In the genomic region with DNA sequence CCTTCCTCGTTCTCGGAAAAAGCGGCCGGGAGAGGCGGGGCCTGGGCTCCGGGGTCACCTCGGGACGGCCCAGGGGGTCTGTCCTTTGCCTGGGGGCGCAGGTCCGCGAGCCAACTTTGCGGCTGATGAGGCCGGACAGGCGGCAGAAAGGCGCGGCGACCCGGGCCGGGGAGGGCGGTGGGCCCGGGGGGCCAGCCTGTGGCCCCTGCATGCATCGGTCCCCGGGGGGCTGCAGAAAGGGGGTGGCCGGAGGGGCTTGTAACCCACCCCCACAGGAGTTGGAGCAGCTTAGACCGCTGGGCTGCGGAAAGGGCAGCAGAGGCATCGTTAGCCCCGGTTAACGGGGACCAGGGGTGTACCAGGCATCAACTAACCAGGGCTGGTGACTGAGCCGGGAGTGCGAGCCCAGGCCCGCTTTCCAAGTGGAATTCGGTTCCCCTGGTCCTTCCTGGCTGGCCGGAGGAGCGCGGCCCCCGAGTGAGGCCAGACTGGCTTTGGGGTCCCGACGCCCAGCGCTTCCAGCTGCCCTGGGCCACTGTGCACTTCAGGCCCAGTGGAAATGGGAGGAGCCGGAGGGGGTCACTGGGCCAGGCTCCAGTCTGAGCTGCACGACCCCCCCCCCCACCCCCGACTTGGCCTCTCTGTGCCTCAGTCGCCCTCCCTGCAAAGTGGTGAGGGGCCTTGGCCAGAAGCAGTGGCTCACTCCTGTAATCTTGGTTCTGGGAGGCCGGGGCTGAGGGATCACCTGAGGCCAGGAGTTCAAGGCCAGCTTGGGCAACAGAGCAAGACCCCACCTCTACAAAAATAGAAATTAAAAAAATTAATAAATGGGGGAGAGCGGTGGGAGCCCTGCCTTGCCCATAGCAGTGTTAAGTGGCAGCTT, we compare ENCODE assay signal across 10 cellular contexts. TPM values are rescaled to one million over a fixed set of nuclear protein-coding genes. Genes with fewer than 3 reads are reported as not detected.
DNase-seq lines count a peak whose midpoint lies in the region; ATAC-seq, FAIRE-seq and TF ChIP-seq lines count a peak whose summit lies in the region.
"Had no signal": no experiment of that assay in that cellular context is flagged by ENCODE, and none has a peak within 500 bp of the region (broad histone marks: within the 10 kb centered on the region; RNA-seq: fewer than 3 reads in every experiment).

No MANE protein-coding gene starts in this region.

- no peak for TF ChIP-seq POLR2A in GM12891 (IDR thresholded peaks at IDR 0.05; ENCODE audit: low read depth, low read length)

- POLR2A ChIA-PET in AG04450 (lab: Yijun Ruan, JAX), result no interaction called here

- H3K27ac ChIP-seq in AG04450 (ENCODE audit: low read depth, low read length), result no peak overlapping the region

- H3K27me3 Mint-ChIP-seq in nephron progenitor cell (ENCODE audit: low read depth, poor library complexity), result peaks cover 26% of the 10 kb centered on the region
- H3K27me3 Mint-ChIP-seq in stimulated activated naive B cell treated with anti-CD40 and anti-IgM and Interleukin-4, amounts not matched to agents 10 μg/mL and 1 μg/mL and 100 μg/mL, for 72 hours, result peaks cover 23 to 34% of the 10 kb centered on the region in 2 donors

- no peak for TF ChIP-seq CTCF in AG04450 (IDR thresholded peaks at IDR 0.05; ENCODE audit: low read depth, low read length)
- no peak for TF ChIP-seq CTCF in epithelial cell of esophagus (IDR thresholded peaks at IDR 0.05; ENCODE audit: insufficient read depth, low read depth, low read length, missing control alignments)
- TF ChIP-seq CTCF in nephron progenitor cell (IDR thresholded peaks at IDR 0.05), result no peak

- H3K4me1 Mint-ChIP-seq in nephron progenitor cell, result peaks cover 4% of the 10 kb centered on the region
- peaks cover 0 to 2% of the 10 kb centered on the region in 2 donors for H3K4me1 Mint-ChIP-seq in stimulated activated naive B cell treated with anti-CD40 and anti-IgM and Interleukin-4, amounts not matched to agents 10 μg/mL and 1 μg/mL and 100 μg/mL, for 72 hours

- DNase-seq in AG04450 (ENCODE audit: low read depth, low spot score) (no peak), epithelial cell of esophagus (ENCODE audit: low read depth) (peak; percentile 27), nephron progenitor cell (peak; percentile 59), GM12891 (ENCODE audit: insufficient read length, low spot score) (no peak), NOMO-1 treated with dmso at 0.1 percent for 144 hours (lab: John Stamatoyannopoulos, UW; ENCODE audit: unreplicated experiment) (no peak)
- DNase-seq in activated naive CD4-positive, alpha-beta T cell treated with Interleukin-2 at 50 U/mL for 16 hours, result no peak
- no peak for DNase-seq in stimulated activated naive B cell treated with anti-CD40 and anti-IgM and Interleukin-4, amounts not matched to agents 10 μg/mL and 1 μg/mL and 100 μg/mL, for 72 hours
- DNase-seq: activated T-cell treated with anti-CD3 and anti-CD28 coated beads, Interleukin-2, amount 50 U/mL, for 4 hours; GF-D8 had no signal

- H3K27me3 ChIP-seq in AG04450 (ENCODE audit: control insufficient read depth, insufficient read depth, low read length), result no peaks in the 10 kb centered on the region

- no peak for TF ChIP-seq EP300 in Ishikawa (IDR thresholded peaks at IDR 0.05; ENCODE audit: borderline replicate concordance)

- H3K4me3 ChIP-seq in AG04450 (ENCODE audit: low read depth, low read length) (peak overlapping the region; percentile 50), epithelial cell of esophagus (ENCODE audit: low read length) (peak overlapping the region; percentile 20)

- no peak for FAIRE-seq in GM12891 (lab: Jason Lieb, UNC)

- peaks cover 3% of the 10 kb centered on the region for H3K36me3 Mint-ChIP-seq in nephron progenitor cell (ENCODE audit: low read depth)
- no peaks in the 10 kb centered on the region for H3K36me3 Mint-ChIP-seq in stimulated activated naive B cell treated with anti-CD40 and anti-IgM and Interleukin-4, amounts not matched to agents 10 μg/mL and 1 μg/mL and 100 μg/mL, for 72 hours

- no peaks in the 10 kb centered on the region; the same call in 1 of the 2 replicates for H3K9me3 ChIP-seq in AG04450 (ENCODE audit: control insufficient read depth, insufficient read depth, low read length)

- peak overlapping the region; percentile 60 for H3K4me3 Mint-ChIP-seq in nephron progenitor cell
- H3K4me3 Mint-ChIP-seq in stimulated activated naive B cell treated with anti-CD40 and anti-IgM and Interleukin-4, amounts not matched to agents 10 μg/mL and 1 μg/mL and 100 μg/mL, for 72 hours, result peak overlapping the region in 1 of 2 donors; percentile 19
- H3K4me3 Mint-ChIP-seq: activated T-cell treated with anti-CD3 and anti-CD28 coated beads, Interleukin-2, amount 50 U/mL, for 4 hours had no signal

- CTCF ChIA-PET in AG04450 (lab: Charles Lee), result no interaction called here

- ATAC-seq in stimulated activated naive B cell treated with anti-CD40 and anti-IgM and Interleukin-4, amounts not matched to agents 10 μg/mL and 1 μg/mL and 100 μg/mL, for 72 hours (replicated peaks), result no peak

- no peaks in the 10 kb centered on the region for H3K9me3 Mint-ChIP-seq in nephron progenitor cell
- no peaks in the 10 kb centered on the region for H3K9me3 Mint-ChIP-seq in stimulated activated naive B cell treated with anti-CD40 and anti-IgM and Interleukin-4, amounts not matched to agents 10 μg/mL and 1 μg/mL and 100 μg/mL, for 72 hours
- H3K9me3 Mint-ChIP-seq: activated T-cell treated with anti-CD3 and anti-CD28 coated beads, Interleukin-2, amount 50 U/mL, for 4 hours had no signal

- H3K27ac Mint-ChIP-seq in nephron progenitor cell, result no peak overlapping the region
- no peak overlapping the region for H3K27ac Mint-ChIP-seq in stimulated activated naive B cell treated with anti-CD40 and anti-IgM and Interleukin-4, amounts not matched to agents 10 μg/mL and 1 μg/mL and 100 μg/mL, for 72 hours

- TF ChIP-seq RAD21 in Ishikawa (IDR thresholded peaks at IDR 0.05; ENCODE audit: low read depth), result no peak

TF ChIP-seq in Ishikawa, 13 proteins besides CTCF, POLR2A, EP300 and RAD21:
- TF ChIP-seq YY1 (IDR thresholded peaks at IDR 0.05; ENCODE audit: low read depth) (no peak), ZBTB7A (IDR thresholded peaks at IDR 0.05; ENCODE audit: low read depth) (peak; percentile 65; the same call in 1 of the 2 replicates)

TF ChIP-seq in GM12891, 5 proteins besides CTCF, POLR2A, EP300 and RAD21:
- no peak for TF ChIP-seq POLR2AphosphoS5 (IDR thresholded peaks at IDR 0.05; ENCODE audit: low read depth, low read length)
- TF ChIP-seq SPI1 (IDR thresholded peaks at IDR 0.05; ENCODE audit: low read depth, low read length), result no peak
- no peak for TF ChIP-seq POU2F2 (IDR thresholded peaks at IDR 0.05; ENCODE audit: low read depth, low read length)
- TF ChIP-seq PAX5 (IDR thresholded peaks at IDR 0.05; ENCODE audit: insufficient read depth, low read length, severe bottlenecking), result no peak
- no peak for TF ChIP-seq TAF1 (IDR thresholded peaks at IDR 0.05; ENCODE audit: low read depth, low read length)

RNA-seq across cellular contexts. Expression of a gene that starts 0.9 kb away (rescaled TPM):
- 4.5 and 5.8 TPM in 2 replicates for polyA plus RNA-seq in AG04450 (2011; rRNA removed)
- polyA minus RNA-seq in AG04450 (2011; rRNA and poly(A)+ RNA removed), result 8.4 and 14.8 TPM in 2 replicates
- polyA plus RNA-seq in GM12891 (2012; ENCODE audit: low read depth, missing spikeins), result 1.6 TPM

Comparison
In these comparisons a context has a peak if more than half of its experiments do, and no peak if none do; other contexts are left out.
1. DNase-seq: peak in epithelial cell of esophagus (single experiment) and nephron progenitor cell (single experiment); none in AG04450 (single experiment), activated naive CD4-positive, alpha-beta T cell treated with Interleukin-2 at 50 U/mL for 16 hours (single experiment), stimulated activated naive B cell treated with anti-CD40 and anti-IgM and Interleukin-4, amounts not matched to agents 10 μg/mL and 1 μg/mL and 100 μg/mL, for 72 hours (single experiment), GM12891 (single experiment) and NOMO-1 treated with dmso at 0.1 percent for 144 hours (single experiment).